Comparison of ENCODE assay signal across 19 cellular contexts in genomic region chr6:129866256-129866655, GRCh38. TPM values are rescaled to one million over a fixed set of nuclear protein-coding genes. Genes with fewer than 3 reads are reported as not detected.
A peak's percentile ranks its signal among the peaks of the same experiment; 100 is the strongest.
DNase-seq lines count a peak whose midpoint lies in the region; ATAC-seq, FAIRE-seq and TF ChIP-seq lines count a peak whose summit lies in the region.
"Had no signal": no experiment of that assay in that cellular context is flagged by ENCODE, and none has a peak within 500 bp of the region (broad histone marks: within the 10 kb centered on the region; RNA-seq: fewer than 3 reads in every experiment).

No MANE protein-coding gene starts in this region.

- H2AFZ ChIP-seq in GM12878 (ENCODE audit: control insufficient read depth, low read depth, low read length) (no peak overlapping the region), keratinocyte (ENCODE audit: control insufficient read depth, low read length) (peak overlapping the region; percentile 2)

- H3K27ac Mint-ChIP-seq in activated CD8-positive, alpha-beta T cell treated with anti-CD3 and anti-CD28 coated beads, Interleukin-2, amount 10 ng/mL, durations not matched to agents 7 days and 5 days: no peak overlapping the region

- intact Hi-C loops in GM12878 (cut with micrococcal nuclease; ENCODE audit: unreplicated experiment): no loop called here

- DNase-seq in GM12878 (ENCODE audit: low read depth, low spot score) (no peak), keratinocyte (ENCODE audit: low read depth, low spot score) (no peak), substantia nigra (lab: John Stamatoyannopoulos, UW) (peak in 1 of 49 donors; percentile 4), hepatic stellate cell (ENCODE audit: low spot score) (no peak)
- no peak for DNase-seq in activated CD8-positive, alpha-beta T cell treated with anti-CD3 and anti-CD28 coated beads, Interleukin-2, amount 10 ng/mL, durations not matched to agents 7 days and 5 days
- DNase-seq in stimulated activated naive CD4-positive, alpha-beta T cell (lab: John Stamatoyannopoulos, UW): no peak
- DNase-seq: Caco-2, NCI-H1048, NCI-H1436 treated with DMSO at 0.1 percent for 48 hours, NCI-H2029 treated with DMSO at 0.1 percent for 48 hours, NCI-H2171 treated with DMSO at 0.1 percent for 48 hours, NCI-H446 treated with DMSO at 0.1 percent for 48 hours, SJCRH30 had no signal

- H3K36me3 Mint-ChIP-seq in activated CD8-positive, alpha-beta T cell treated with anti-CD3 and anti-CD28 coated beads, Interleukin-2, amount 10 ng/mL, durations not matched to agents 7 days and 5 days (ENCODE audit: low read depth): no peaks in the 10 kb centered on the region

- 50% methylated on average over 1 of the region's 1 CpG for WGBS in GM12878 (ENCODE audit: insufficient coverage, insufficient replicate concordance, low lambda C conversion rate, missing lambda C conversion rate)

- no peak for TF ChIP-seq POLR2A in GM12878 (IDR thresholded peaks at IDR 0.05; ENCODE audit: low read depth, low read length)

- TF ChIP-seq EP300 in GM12878 (IDR thresholded peaks at IDR 0.05; ENCODE audit: borderline replicate concordance in 1 of 2, control insufficient read depth in 1 of 2, low read depth in 2 of 2, low read length in 2 of 2): no peak

- TF ChIP-seq RAD21 in GM12878 (IDR thresholded peaks at IDR 0.05; ENCODE audit: insufficient read depth, low read depth, low read length): no peak

- CTCF ChIA-PET in GM12878 (lab: Yijun Ruan, JAX): no interaction called here
- CTCF ChIA-PET in activated CD8-positive, alpha-beta T cell treated with anti-CD3 and anti-CD28 coated beads, Interleukin-2, amount 10 ng/mL, durations not matched to agents 7 days and 5 days (lab: Charles Lee): no interaction called here

- peaks cover 7% of the 10 kb centered on the region for H3K9me3 Mint-ChIP-seq in activated CD8-positive, alpha-beta T cell treated with anti-CD3 and anti-CD28 coated beads, Interleukin-2, amount 10 ng/mL, durations not matched to agents 7 days and 5 days (ENCODE audit: insufficient read depth)

- dilution Hi-C loops in keratinocyte (cut with MboI; ENCODE audit: extremely low pct_ligation_motif_present, low sequenced_read_pairs): no loop called here

- H3K9ac ChIP-seq in GM12878 (ENCODE audit: control insufficient read depth, insufficient read depth, low read length) (no peak overlapping the region), keratinocyte (ENCODE audit: control insufficient read depth, extremely low read depth, insufficient read depth, low read length) (no peak overlapping the region)
- H3K9ac ChIP-seq: KMS-11 had no signal

- H3K27me3 Mint-ChIP-seq in activated CD8-positive, alpha-beta T cell treated with anti-CD3 and anti-CD28 coated beads, Interleukin-2, amount 10 ng/mL, durations not matched to agents 7 days and 5 days (ENCODE audit: low read depth): peaks cover 2% of the 10 kb centered on the region

- H3K27me3 ChIP-seq in GM12878 (replicated peaks in 1 of 2; ENCODE audit: control insufficient read depth in 2 of 2, insufficient read depth in 2 of 2, low read length in 1 of 2) (no peaks in the 10 kb centered on the region), keratinocyte (ENCODE audit: control insufficient read depth, extremely low read depth, insufficient read depth, low read length) (no peaks in the 10 kb centered on the region)
- H3K27me3 ChIP-seq: SJCRH30 had no signal

- H3K4me1 Mint-ChIP-seq in activated CD8-positive, alpha-beta T cell treated with anti-CD3 and anti-CD28 coated beads, Interleukin-2, amount 10 ng/mL, durations not matched to agents 7 days and 5 days (ENCODE audit: low read depth): peaks cover 2% of the 10 kb centered on the region

- RAD21 ChIA-PET in GM12878 (lab: Charles Lee; ENCODE audit: unreplicated experiment): no interaction called here

- no TSS peak for BruUV-seq in GM12878 (replicated peaks; lab: Mats Ljungman, UMichigan)

- TF ChIP-seq CTCF in GM12878 (IDR thresholded peaks at IDR 0.05 in 2 of 3, conservative IDR thresholded peaks at IDR 0.05 in 1 of 3; ENCODE audit: control insufficient read depth in 2 of 3, extremely low read depth in 1 of 3, insufficient read depth in 1 of 3, low read depth in 3 of 3, low read length in 3 of 3): no peak
- TF ChIP-seq CTCF in keratinocyte (optimal IDR thresholded peaks at IDR 0.05 in 1 of 3, IDR thresholded peaks at IDR 0.05 in 1 of 3, conservative IDR thresholded peaks at IDR 0.05 in 1 of 3; ENCODE audit: extremely low read depth in 1 of 3, insufficient read depth in 2 of 3, low read length in 3 of 3): no peak

- no peak overlapping the region for H3K4me3 Mint-ChIP-seq in activated CD8-positive, alpha-beta T cell treated with anti-CD3 and anti-CD28 coated beads, Interleukin-2, amount 10 ng/mL, durations not matched to agents 7 days and 5 days

- H3K4me2 ChIP-seq in GM12878 (ENCODE audit: control insufficient read depth, insufficient read depth) (no peak overlapping the region), keratinocyte (ENCODE audit: control insufficient read depth, extremely low read depth, insufficient read depth, low read depth, low read length) (no peak overlapping the region)
- H3K4me2 ChIP-seq: KMS-11 had no signal

- no peaks in the 10 kb centered on the region; the same call in 1 of the 2 replicates for H3K4me1 ChIP-seq in GM12878 (ENCODE audit: control insufficient read depth, insufficient read depth, low read length)
- H3K4me1 ChIP-seq in keratinocyte (ENCODE audit: control insufficient read depth, extremely low read depth, insufficient read depth, low read length): peaks cover 16% of the 10 kb centered on the region
- H3K4me1 ChIP-seq: Caco-2 had no signal

- H3K9me1 ChIP-seq in keratinocyte (ENCODE audit: control insufficient read depth, extremely low read depth, insufficient read depth, low read length): no peaks in the 10 kb centered on the region

- POLR2A ChIA-PET in GM12878 (lab: Charles Lee): no interaction called here
- POLR2A ChIA-PET in activated CD8-positive, alpha-beta T cell treated with anti-CD3 and anti-CD28 coated beads, Interleukin-2, amount 10 ng/mL, durations not matched to agents 7 days and 5 days (lab: Charles Lee): no interaction called here

- in situ Hi-C loops in GM12878 (cut with MboI): no loop called here

- FAIRE-seq in GM12878 (lab: Jason Lieb, UNC) (no peak), keratinocyte (lab: Jason Lieb, UNC) (peak; percentile 29)
- FAIRE-seq: H54, HepG2 had no signal

- H4K20me1 ChIP-seq in GM12878 (ENCODE audit: control insufficient read depth, insufficient read depth): no peaks in the 10 kb centered on the region
- no peaks in the 10 kb centered on the region for H4K20me1 ChIP-seq in keratinocyte (ENCODE audit: control insufficient read depth, extremely low read depth, insufficient read depth, low read length)

- H3K4me3 ChIP-seq in GM12878 (no peak overlapping the region), keratinocyte (ENCODE audit: control insufficient read depth in 2 of 3, extremely low read depth in 1 of 3, insufficient read depth in 2 of 3, low read depth in 1 of 3, low read length in 3 of 3) (no peak overlapping the region)
- H3K4me3 ChIP-seq: SJCRH30 had no signal

- no peak overlapping the region for H3K27ac ChIP-seq in GM12878 (ENCODE audit: control insufficient read depth, insufficient read depth)
- no peak overlapping the region for H3K27ac ChIP-seq in keratinocyte (ENCODE audit: control insufficient read depth, insufficient read depth, low read length)
- peak overlapping the region; percentile 81 for H3K27ac ChIP-seq in substantia nigra (ENCODE audit: low read depth, low read length, poor library complexity, severe bottlenecking)
- H3K27ac ChIP-seq: KMS-11, RWPE1, SJCRH30 had no signal

- H3K79me2 ChIP-seq in GM12878 (ENCODE audit: control insufficient read depth, insufficient read depth, low read length) (no peaks in the 10 kb centered on the region), keratinocyte (ENCODE audit: control insufficient read depth, insufficient read depth, low read length) (no peaks in the 10 kb centered on the region)

- SMC1A ChIA-PET in GM12878 (lab: Charles Lee; ENCODE audit: uncharacterized antibody, unreplicated experiment): no interaction called here

- ATAC-seq in GM18868 (IDR thresholded peaks at IDR 0.05; ENCODE audit: unreplicated experiment) (peak; percentile 19), GM12878 (peak; percentile 33; the same call in 2 of the 3 replicates)
- ATAC-seq in activated CD8-positive, alpha-beta T cell treated with anti-CD3 and anti-CD28 coated beads, Interleukin-2, amount 10 ng/mL, durations not matched to agents 7 days and 5 days: no peak
- ATAC-seq: HepG2 had no signal

- no peaks in the 10 kb centered on the region for H3K36me3 ChIP-seq in GM12878 (ENCODE audit: control insufficient read depth in 2 of 2, insufficient read depth in 2 of 2, low read length in 1 of 2)
- H3K36me3 ChIP-seq in keratinocyte (ENCODE audit: control insufficient read depth in 2 of 2, extremely low read depth in 1 of 2, insufficient read depth in 2 of 2, low read length in 2 of 2): no peaks in the 10 kb centered on the region
- H3K36me3 ChIP-seq: SJCRH30 had no signal

- H3K9me3 ChIP-seq in GM12878 (replicated peaks; ENCODE audit: control insufficient read depth, insufficient read depth, low read length) (no peaks in the 10 kb centered on the region), keratinocyte (ENCODE audit: control insufficient read depth, low read depth, low read length) (no peaks in the 10 kb centered on the region)
- H3K9me3 ChIP-seq: SJCRH30 had no signal

RNA-seq across cellular contexts. Expression of gene TMEM244, which starts 5.1 kb away (rescaled TPM):
- not detected in 2 replicates for total RNA-seq in GM12878 (2013; cell fraction: nucleolus; rRNA removed)
- not detected in 2 replicates for total RNA-seq in GM12878 (2014; rRNA removed)
- not detected in 2 replicates for total RNA-seq in GM12878 (2014; rRNA removed; fragmentation: Illumina TruSeq; extraction: Trizol)
- total RNA-seq in GM12878 (2021): not detected in 2 replicates
- polyA plus RNA-seq in GM12878 (2011; ENCODE audit: low read depth): not detected
- 0.14 and 0.23 TPM in 2 replicates for polyA plus RNA-seq in GM12878 (2011; rRNA removed)
- 0.24 TPM in 1 of 2 replicates, not detected in the other for polyA plus RNA-seq in GM12878 (2011; cell fraction: cytosol; rRNA removed)
- not detected in 2 replicates for polyA plus RNA-seq in GM12878 (2011; cell fraction: nucleus; rRNA removed)
- not detected in 2 replicates for polyA plus RNA-seq in GM12878 (2012)
- not detected in 2 replicates for polyA plus RNA-seq in GM12878 (2014; fragmentation: Illumina TruSeq; extraction: Trizol)
- polyA plus RNA-seq in GM12878 (2014; fragmentation: Nextera tagmentation; extraction: Ambion mirVana): not detected
- polyA plus RNA-seq in GM12878 (2014; rRNA removed): not detected in 2 replicates
- polyA plus RNA-seq in GM12878 (2016; fragmentation: Nextera tagmentation; extraction: Ambion mirVana): not detected
- polyA minus RNA-seq in GM12878 (2011; rRNA and poly(A)+ RNA removed): not detected in 2 replicates
- not detected in 2 replicates for polyA minus RNA-seq in GM12878 (2011; cell fraction: cytosol; rRNA and poly(A)+ RNA removed)
- polyA minus RNA-seq in GM12878 (2011; cell fraction: nucleus; rRNA and poly(A)+ RNA removed): not detected in 2 replicates
- 0.12 TPM in 1 of 3 replicates, not detected in the others for polyA plus RNA-seq in keratinocyte
- not detected for polyA plus RNA-seq in keratinocyte (2011; ENCODE audit: low read depth)
- not detected in 2 replicates for polyA plus RNA-seq in keratinocyte (2011; cell fraction: cytosol; rRNA removed)
- not detected in 2 replicates for polyA plus RNA-seq in keratinocyte (2011; cell fraction: nucleus; rRNA removed)
- polyA plus RNA-seq in keratinocyte (2012; ENCODE audit: low replicate concordance): not detected in 2 replicates
- not detected in 3 replicates for polyA minus RNA-seq in keratinocyte
- polyA minus RNA-seq in keratinocyte (2011; cell fraction: cytosol; rRNA and poly(A)+ RNA removed): not detected
- polyA minus RNA-seq in keratinocyte (2011; cell fraction: nucleus; rRNA and poly(A)+ RNA removed): not detected in 2 replicates
- total RNA-seq in activated CD8-positive, alpha-beta T cell treated with anti-CD3 and anti-CD28 coated beads, Interleukin-2, amount 10 ng/mL, durations not matched to agents 7 days and 5 days: not detected
- total RNA-seq: Caco-2, HepG2, M059J, SJCRH30 had no signal
- polyA plus RNA-seq: HepG2 had no signal
